ENCODE assay signal across 10 cellular contexts in genomic region chr12:11885261-11886038, GRCh38.
A peak's percentile ranks its signal among the peaks of the same experiment; 100 is the strongest.
DNase-seq lines count a peak whose midpoint lies in the region; ATAC-seq and TF ChIP-seq lines count a peak whose summit lies in the region.
"Had no signal": no experiment of that assay in that cellular context is flagged by ENCODE, and none has a peak within 500 bp of the region (broad histone marks: within the 10 kb centered on the region; RNA-seq: fewer than 3 reads in every experiment).

No MANE protein-coding gene starts in this region.

- no peaks in the 10 kb centered on the region for H3K9me3 ChIP-seq in transverse colon

- 46 to 50% methylated on average over 8 of the region's 8 CpGs for WGBS in transverse colon (ENCODE audit: low coverage in 1 of 2), 2 donors

- H3K4me1 ChIP-seq in transverse colon, result peaks cover 21 to 62% (median 51%) of the 10 kb centered on the region in 4 donors

- H3K4me3 ChIP-seq in transverse colon, result no peak overlapping the region
- H3K4me3 ChIP-seq in H7 (ENCODE audit: insufficient read depth, low read depth, low read length), result no peak overlapping the region

- TF ChIP-seq EP300 in transverse colon (IDR thresholded peaks at IDR 0.05; ENCODE audit: low read depth), result no peak

- peak overlapping the region; percentile 83 to 89 (median 86) for H3K27ac ChIP-seq in transverse colon

- peak; percentile 62 for TF ChIP-seq POLR2A in transverse colon (IDR thresholded peaks at IDR 0.05)

- in situ Hi-C loops in transverse colon (cut with MboI; ENCODE audit: low pct_ligation_motif_present in 1 of 4, low pct_unique_long_range_greater_than_20kb in 1 of 4, low sequenced_read_pairs in 3 of 4), result no loop called here

- no peak for ATAC-seq in GM21529 (IDR thresholded peaks at IDR 0.05; ENCODE audit: unreplicated experiment)
- no peak for ATAC-seq in GM18502 (IDR thresholded peaks at IDR 0.05; ENCODE audit: poor library complexity, unreplicated experiment)

- DNase-seq in NCI-H2107 treated with DMSO at 0.1 percent for 48 hours (lab: John Stamatoyannopoulos, UW; ENCODE audit: unreplicated experiment), result peak; percentile 70
- DNase-seq in NCI-H2107 (lab: John Stamatoyannopoulos, UW), result no peak
- DNase-seq in amniotic stem cell (lab: John Stamatoyannopoulos, UW), result peak; percentile 13
- DNase-seq in islet precursor cell, result peak; percentile 98
- peak; percentile 67 for DNase-seq in transverse colon
- DNase-seq in H7, result no peak
- DNase-seq: 8988T, activated B cell treated with CpG ODN at 0.5 μM for 24 hours had no signal

- intact Hi-C loops in transverse colon (cut with DNase I; ENCODE audit: low total_unique reads), result loop anchor here (5.0 kb wide), 1 partner anchor 873 kb away; no protein-coding TSS in a partner anchor

- H3K36me3 ChIP-seq in transverse colon (peaks cover 0 to 7% (median 3%) of the 10 kb centered on the region in 4 donors), H7 (replicated peaks; ENCODE audit: control insufficient read depth, insufficient read depth, low read length) (no peaks in the 10 kb centered on the region; the same call in 1 of the 2 replicates)

- H3K27me3 ChIP-seq in transverse colon (no peaks in the 10 kb centered on the region), H7 (ENCODE audit: control insufficient read depth, insufficient read depth, low read length) (no peaks in the 10 kb centered on the region)

- TF ChIP-seq CTCF in transverse colon (IDR thresholded peaks at IDR 0.05), result no peak

Comparison
In these comparisons a context has a peak if more than half of its experiments do, and no peak if none do; other contexts are left out.
1. DNase-seq: peak in NCI-H2107 treated with DMSO at 0.1 percent for 48 hours (single experiment), amniotic stem cell (single experiment), islet precursor cell (single experiment) and transverse colon (single experiment); none in NCI-H2107 (single experiment) and H7 (single experiment).